8 cellular contexts compared by ENCODE assay signal in genomic region chr17:83078378-83079339, GRCh38. TPM values are rescaled to one million over a fixed set of nuclear protein-coding genes. Genes with fewer than 3 reads are reported as not detected.
A peak's percentile ranks its signal among the peaks of the same experiment; 100 is the strongest.
DNase-seq lines count a peak whose midpoint lies in the region; ATAC-seq and TF ChIP-seq lines count a peak whose summit lies in the region.

No MANE protein-coding gene starts in this region.

- WGBS in testis, 2 donors, result 6 to 23% methylated on average over 16 to 82 of the region's 91 CpGs

- intact Hi-C loops in ascending aorta (cut with DNase I), result loop anchor here (1.0 to 5.0 kb wide), 3 partner anchors 22 to 116 kb away; no protein-coding TSS in a partner anchor
- intact Hi-C loops in left colon (cut with DNase I, micrococcal nuclease), result no loop called here
- intact Hi-C loops in testis (cut with DNase I; ENCODE audit: low total_unique reads), result no loop called here

- H3K36me3 ChIP-seq in ascending aorta (no peaks in the 10 kb centered on the region), testis (ENCODE audit: low read depth, missing control alignments) (no peaks in the 10 kb centered on the region)

- H3K4me3 ChIP-seq in AG09309 (ENCODE audit: control insufficient read depth, low read depth, low read length), result peak overlapping the region; percentile 47
- H3K4me3 ChIP-seq in ascending aorta, result peak overlapping the region; percentile 73 to 81
- peak overlapping the region; percentile 65 to 68 for H3K4me3 ChIP-seq in testis

- no peaks in the 10 kb centered on the region for H3K9me3 ChIP-seq in ascending aorta
- H3K9me3 ChIP-seq in testis, result no peaks in the 10 kb centered on the region

- H3K27me3 ChIP-seq in ascending aorta (no peaks in the 10 kb centered on the region), testis (no peaks in the 10 kb centered on the region)

- H3K27ac ChIP-seq in ascending aorta (peak overlapping the region; percentile 64 to 69), testis (peak overlapping the region in 1 of 2 donors; percentile 41)

- no peak for TF ChIP-seq POLR2A in testis (IDR thresholded peaks at IDR 0.05)

- DNase-seq in AG09309 (ENCODE audit: low read depth) (no peak), ascending aorta (ENCODE audit: low spot score in 2 of 2) (no peak), left colon (peak in 1 of 2 donors; percentile 49), testis (no peak), cortex of kidney (lab: John Stamatoyannopoulos, UW) (no peak), SKM-1 (lab: John Stamatoyannopoulos, UW; ENCODE audit: unreplicated experiment) (no peak)

- ATAC-seq in HG03097 (IDR thresholded peaks at IDR 0.05; ENCODE audit: low FRiP score, unreplicated experiment), result peak; percentile 8
- ATAC-seq in left colon, result peak; percentile 1
- no peak for ATAC-seq in GM19395 (IDR thresholded peaks at IDR 0.05; ENCODE audit: unreplicated experiment)

- H3K4me1 ChIP-seq in ascending aorta (peaks cover 15 to 31% of the 10 kb centered on the region in 2 donors), testis (peaks cover 18% of the 10 kb centered on the region)

- TF ChIP-seq CTCF in AG09309 (IDR thresholded peaks at IDR 0.05; ENCODE audit: control insufficient read depth, insufficient read depth, low read depth, low read length, missing control alignments), result no peak
- TF ChIP-seq CTCF in ascending aorta (IDR thresholded peaks at IDR 0.05), result no peak
- no peak for TF ChIP-seq CTCF in testis (IDR thresholded peaks at IDR 0.05)

RNA-seq across cellular contexts. Expression of gene METRNL, which starts 0.8 kb away (rescaled TPM):
- total RNA-seq in ascending aorta (257 TPM), left colon (100 to 1,000 TPM in 1 of 2 donors, 10 to 100 TPM in 1; 96.7 to 133 TPM), testis (10 to 100 TPM; 54.6 to 86.1 TPM)
- 56.1 TPM for polyA plus RNA-seq in testis (ENCODE audit: insufficient read depth, low read depth, low replicate concordance)
